ENCODE assay signal across 25 cellular contexts in genomic region chr20:62581806-62582205, GRCh38.
DNase-seq lines count a peak whose midpoint lies in the region; ATAC-seq and TF ChIP-seq lines count a peak whose summit lies in the region.
"Had no signal": no experiment of that assay in that cellular context is flagged by ENCODE, and none has a peak within 500 bp of the region (broad histone marks: within the 10 kb centered on the region; RNA-seq: fewer than 3 reads in every experiment).

No MANE protein-coding gene starts in this region.

- intact Hi-C loops in Right ventricle myocardium inferior (cut with DNase I) (no loop called here), left cardiac atrium (cut with DNase I) (no loop called here)

- H3K56ac ChIP-seq in mesendoderm (ENCODE audit: low read length): no peak overlapping the region

- H3K4me2 ChIP-seq in KMS-11: 0 out of 2 replicates have a peak overlapping the region, but pooled peaks have one; percentile 1
- H3K4me2 ChIP-seq in neuronal stem cell (ENCODE audit: insufficient read depth, low read length, poor library complexity, severe bottlenecking): no peak overlapping the region
- no peak overlapping the region for H3K4me2 ChIP-seq in mesendoderm (ENCODE audit: low read length)
- H3K4me2 ChIP-seq: BLaER1 had no signal

- no peak overlapping the region for H4K8ac ChIP-seq in neuronal stem cell (ENCODE audit: low read depth, low read length)
- H4K8ac ChIP-seq in mesendoderm (ENCODE audit: low read depth, low read length): no peak overlapping the region

- H3K9ac ChIP-seq in KMS-11 (no peak overlapping the region), neuronal stem cell (ENCODE audit: low read depth, low read length, poor library complexity) (no peak overlapping the region), mesendoderm (ENCODE audit: low read length) (no peak overlapping the region)
- H3K9ac ChIP-seq: BLaER1 had no signal

- no peak for TF ChIP-seq POLR2A in Peyer's patch (IDR thresholded peaks at IDR 0.05)

- H3K79me2 ChIP-seq in KMS-11 (ENCODE audit: insufficient read depth, low read depth) (no peaks in the 10 kb centered on the region), mesendoderm (ENCODE audit: control insufficient read depth, insufficient read depth, low read length) (no peaks in the 10 kb centered on the region)

- H2BK12ac ChIP-seq in neuronal stem cell (ENCODE audit: low read length): no peak overlapping the region

- H2AFZ ChIP-seq in KMS-11 (ENCODE audit: low read depth) (no peak overlapping the region), neuronal stem cell (ENCODE audit: low read length) (no peak overlapping the region)

- H3K4me3 ChIP-seq in KMS-11 (IDR thresholded peaks at IDR 0.05; ENCODE audit: insufficient read depth, low read depth, low read length) (no peak overlapping the region), RWPE2 (ENCODE audit: severe bottlenecking) (no peak overlapping the region), neuronal stem cell (ENCODE audit: low read length in 2 of 2) (no peak overlapping the region), Peyer's patch (no peak overlapping the region), mesendoderm (ENCODE audit: low read length) (no peak overlapping the region)
- H3K4me3 ChIP-seq: BLaER1, SJSA1 had no signal

- H2AK5ac ChIP-seq in neuronal stem cell (ENCODE audit: low read depth, low read length): no peak overlapping the region
- no peak overlapping the region for H2AK5ac ChIP-seq in mesendoderm (ENCODE audit: low read length)

- H3K36me3 ChIP-seq in KMS-11 (ENCODE audit: insufficient read depth) (no peaks in the 10 kb centered on the region), RWPE2 (ENCODE audit: low read depth) (no peaks in the 10 kb centered on the region), neuronal stem cell (replicated peaks in 1 of 2; ENCODE audit: control insufficient read depth in 2 of 2, insufficient read depth in 2 of 2, low read length in 2 of 2) (no peaks in the 10 kb centered on the region), Peyer's patch (no peaks in the 10 kb centered on the region), mesendoderm (ENCODE audit: control insufficient read depth, insufficient read depth, low read length) (no peaks in the 10 kb centered on the region)
- H3K36me3 ChIP-seq: BLaER1, SJSA1 had no signal

- no peak overlapping the region for H3K27ac ChIP-seq in KMS-11
- H3K27ac ChIP-seq in RWPE2 (ENCODE audit: poor library complexity, severe bottlenecking): no peak overlapping the region
- H3K27ac ChIP-seq in neuronal stem cell (replicated peaks; ENCODE audit: low read length): no peak overlapping the region
- H3K27ac ChIP-seq in Peyer's patch: no peak overlapping the region
- no peak overlapping the region for H3K27ac ChIP-seq in mesendoderm (ENCODE audit: low read depth, low read length)
- H3K27ac ChIP-seq: BLaER1, SJSA1 had no signal

- H4K91ac ChIP-seq in neuronal stem cell (ENCODE audit: low read depth, low read length, poor library complexity): no peak overlapping the region

- H3K4ac ChIP-seq in neuronal stem cell (ENCODE audit: low read length): no peak overlapping the region
- H3K4ac ChIP-seq in mesendoderm (ENCODE audit: low read depth, low read length): no peak overlapping the region

- DNase-seq in Right ventricle myocardium inferior (ENCODE audit: missing footprints) (peak; percentile 16), left cardiac atrium (no peak), RWPE2 (ENCODE audit: low spot score) (no peak), neuronal stem cell (ENCODE audit: low spot score) (no peak), Peyer's patch (no peak), mesendoderm (no peak), NCI-H2171 treated with DMSO at 0.1 percent for 48 hours (lab: John Stamatoyannopoulos, UW) (no peak)
- DNase-seq: 8988T; CD4-positive, CD25-positive, alpha-beta regulatory T cell; H7; IMR-90; KG1; MM.1S; NCI-H1048; NCI-H1694; NCI-H2081 treated with DMSO at 0.1 percent for 48 hours; NCI-H446 treated with DMSO at 0.1 percent for 48 hours; NCI-H526; NCI-H82; NK-92 treated with Interleukin-12 subunit alpha and Interleukin-12 subunit beta, amount 100 ng/mL, for 24 hours; Right ventricle myocardium superior; T-helper 1 cell had no signal

- H3K23ac ChIP-seq in neuronal stem cell (ENCODE audit: low read depth, low read length, poor library complexity) (no peak overlapping the region), mesendoderm (ENCODE audit: low read length) (no peak overlapping the region)

- no CpG with 5 or more reads among the region's 16 CpGs for WGBS in neuronal stem cell (ENCODE audit: extremely low coverage in 2 of 2, insufficient read length in 2 of 2, insufficient replicate concordance in 1 of 2), 2 donors
- no CpG with 5 or more reads among the region's 16 CpGs for WGBS in mesendoderm (ENCODE audit: extremely low coverage, insufficient coverage, low lambda C conversion rate)

- H3K27me3 ChIP-seq in KMS-11 (ENCODE audit: insufficient read depth, low read depth) (peaks cover 93% of the 10 kb centered on the region), RWPE2 (ENCODE audit: insufficient read depth, poor library complexity, severe bottlenecking) (peaks cover 75% of the 10 kb centered on the region), neuronal stem cell (ENCODE audit: control insufficient read depth in 3 of 3, insufficient read depth in 3 of 3, low read depth in 1 of 3, low read length in 3 of 3) (peaks cover 0 to 41% (median 0%) of the 10 kb centered on the region in 3 experiments), Peyer's patch (peaks cover 0 to 8% of the 10 kb centered on the region in 2 donors), mesendoderm (ENCODE audit: insufficient read depth, low read length, poor library complexity) (no peaks in the 10 kb centered on the region)

- H2BK120ac ChIP-seq in neuronal stem cell (ENCODE audit: low read depth, low read length) (no peak overlapping the region), mesendoderm (ENCODE audit: low read depth, low read length) (no peak overlapping the region)

- H2BK15ac ChIP-seq in neuronal stem cell (ENCODE audit: low read length): no peak overlapping the region
- H2BK15ac ChIP-seq in mesendoderm (replicated peaks; ENCODE audit: low read depth): no peak overlapping the region

- TF ChIP-seq CTCF in KMS-11 (conservative IDR thresholded peaks at IDR 0.05; ENCODE audit: low read depth, low read length) (no peak), RWPE2 (IDR thresholded peaks at IDR 0.05; ENCODE audit: poor library complexity, severe bottlenecking) (no peak), Peyer's patch (IDR thresholded peaks at IDR 0.05) (no peak)

- peak overlapping the region; percentile 46 for H3K18ac ChIP-seq in neuronal stem cell (ENCODE audit: low read length)
- H3K18ac ChIP-seq in mesendoderm (ENCODE audit: low read length): no peak overlapping the region

- H3K4me1 ChIP-seq in KMS-11 (ENCODE audit: low read depth, poor library complexity, severe bottlenecking): peaks cover 4% of the 10 kb centered on the region
- no peaks in the 10 kb centered on the region for H3K4me1 ChIP-seq in RWPE2 (ENCODE audit: insufficient read depth, poor library complexity, severe bottlenecking)
- peaks cover 0 to 11% of the 10 kb centered on the region in 2 donors for H3K4me1 ChIP-seq in neuronal stem cell (ENCODE audit: control insufficient read depth in 2 of 2, insufficient read depth in 1 of 2, low read depth in 1 of 2, low read length in 2 of 2)
- H3K4me1 ChIP-seq in Peyer's patch: no peaks in the 10 kb centered on the region
- H3K4me1 ChIP-seq in mesendoderm (ENCODE audit: control insufficient read depth, low read depth, low read length): no peaks in the 10 kb centered on the region
- H3K4me1 ChIP-seq: SJSA1 had no signal

- ATAC-seq in Right ventricle myocardium inferior (no peak), left cardiac atrium (no peak), RWPE2 (ENCODE audit: low read depth) (peak; percentile 9; the same call in 2 of the 3 replicates)

- H3K14ac ChIP-seq in neuronal stem cell (ENCODE audit: low read length): no peak overlapping the region

- no peaks in the 10 kb centered on the region for H3K79me1 ChIP-seq in neuronal stem cell (ENCODE audit: low read depth, low read length)
- H3K79me1 ChIP-seq in mesendoderm (ENCODE audit: low read length): no peaks in the 10 kb centered on the region

- H2BK5ac ChIP-seq in neuronal stem cell (ENCODE audit: low read length): no peak overlapping the region
- H2BK5ac ChIP-seq in mesendoderm (ENCODE audit: low read length): no peak overlapping the region

- H4K20me1 ChIP-seq in KMS-11 (ENCODE audit: insufficient read depth): no peaks in the 10 kb centered on the region

- H3K9me3 ChIP-seq in RWPE2 (ENCODE audit: severe bottlenecking) (no peaks in the 10 kb centered on the region), neuronal stem cell (replicated peaks in 1 of 2; ENCODE audit: control insufficient read depth in 2 of 2, insufficient read depth in 1 of 2, low read depth in 1 of 2, low read length in 2 of 2) (no peaks in the 10 kb centered on the region), Peyer's patch (no peaks in the 10 kb centered on the region)
- H3K9me3 ChIP-seq: BLaER1, SJSA1 had no signal

- no peak overlapping the region for H4K5ac ChIP-seq in mesendoderm (ENCODE audit: low read length)
